ENCODE assay signal across 8 cellular contexts in genomic region chr3:126083913-126084514, GRCh38. TPM values are rescaled to one million over a fixed set of nuclear protein-coding genes. Genes with fewer than 3 reads are reported as not detected.
DNase-seq lines count a peak whose midpoint lies in the region; ATAC-seq lines count a peak whose summit lies in the region.

TSS of gene SLC41A3 (minus strand) at chr3:126084124. CDS start at chr3:126068219, 15,905 bp downstream.

- peak within 1 kb of the TSS; percentile 72 for H3K4me3 ChIP-seq in BLaER1

- H4K20me1 ChIP-seq in BLaER1, result no peaks in the 10 kb centered on the region

- peaks cover 22% of the 10 kb centered on the region for H3K9me3 ChIP-seq in BLaER1

- intact Hi-C loops in activated CD4-positive, alpha-beta T cell treated with anti-CD3 and anti-CD28 coated beads, Interleukin-2, amount 10 ng/mL, durations not matched to agents 24 days and 14 days (cut with micrococcal nuclease), result loop anchor here (1.0 to 5.0 kb wide), 4 partner anchors 94 to 393 kb away; partner anchors contain the start of genes KLF15 and ZXDC

- no peaks in the 10 kb centered on the region for H3K36me3 ChIP-seq in BLaER1

- DNase-seq in GM19238 (ENCODE audit: insufficient read length, low spot score) (peak; percentile 90), NCI-H510A (lab: John Stamatoyannopoulos, UW) (peak; percentile 40), cortex of kidney (lab: John Stamatoyannopoulos, UW) (peak; percentile 77), left lobe of liver (ENCODE audit: low spot score) (peak; percentile 94)
- peak; percentile 97 for DNase-seq in activated CD4-positive, alpha-beta T cell treated with anti-CD3 and anti-CD28 coated beads, Interleukin-2, amount 10 ng/mL, durations not matched to agents 24 days and 14 days
- DNase-seq in stimulated activated CD4-positive, alpha-beta T cell treated with anti-CD3 and anti-CD28 coated beads, Interleukin-2, amount 100 ng/mL, for 24 hours, result peak; percentile 88 to 92

- H3K27ac ChIP-seq in BLaER1, result peak within 1 kb of the TSS; percentile 91

- H3K36me3 Mint-ChIP-seq in activated CD4-positive, alpha-beta T cell treated with anti-CD3 and anti-CD28 coated beads, Interleukin-2, amount 10 ng/mL, durations not matched to agents 24 days and 14 days (ENCODE audit: low read depth), result no peaks in the 10 kb centered on the region

- H3K4me1 ChIP-seq in BLaER1, result peaks cover 16% of the 10 kb centered on the region

- peak within 1 kb of the TSS; percentile 86 for H3K9ac ChIP-seq in BLaER1

- H3K27me3 ChIP-seq in BLaER1, result no peaks in the 10 kb centered on the region

- no peaks in the 10 kb centered on the region for H3K27me3 Mint-ChIP-seq in activated CD4-positive, alpha-beta T cell treated with anti-CD3 and anti-CD28 coated beads, Interleukin-2, amount 10 ng/mL, durations not matched to agents 24 days and 14 days

- peaks cover 15% of the 10 kb centered on the region for H3K4me1 Mint-ChIP-seq in activated CD4-positive, alpha-beta T cell treated with anti-CD3 and anti-CD28 coated beads, Interleukin-2, amount 10 ng/mL, durations not matched to agents 24 days and 14 days

- H3K4me2 ChIP-seq in BLaER1, result peak within 1 kb of the TSS; percentile 86

- peak within 1 kb of the TSS; percentile 87 for H3K27ac Mint-ChIP-seq in activated CD4-positive, alpha-beta T cell treated with anti-CD3 and anti-CD28 coated beads, Interleukin-2, amount 10 ng/mL, durations not matched to agents 24 days and 14 days

- peak within 1 kb of the TSS; percentile 85 for H3K4me3 Mint-ChIP-seq in activated CD4-positive, alpha-beta T cell treated with anti-CD3 and anti-CD28 coated beads, Interleukin-2, amount 10 ng/mL, durations not matched to agents 24 days and 14 days

- H3K9me3 Mint-ChIP-seq in activated CD4-positive, alpha-beta T cell treated with anti-CD3 and anti-CD28 coated beads, Interleukin-2, amount 10 ng/mL, durations not matched to agents 24 days and 14 days, result no peaks in the 10 kb centered on the region

- peak; percentile 96 for ATAC-seq in HG03432 (IDR thresholded peaks at IDR 0.05; ENCODE audit: unreplicated experiment)
- ATAC-seq in left lobe of liver, result peak; percentile 96

RNA-seq across cellular contexts. Expression of gene SLC41A3, which starts in this region (rescaled TPM):
- 17.9 and 20.1 TPM in 2 replicates for total RNA-seq in activated CD4-positive, alpha-beta T cell treated with anti-CD3 and anti-CD28 coated beads, Interleukin-2, amount 10 ng/mL, durations not matched to agents 24 days and 14 days
- total RNA-seq in left lobe of liver, result 15.7 TPM

Comparison
In these comparisons a context has a peak if more than half of its experiments do, and no peak if none do; other contexts are left out.
1. Peak in every context shown above with its lines: DNase-seq, ATAC-seq, H3K4me3 ChIP-seq and H3K27ac ChIP-seq.
2. DNase-seq: peak in every context shown above with its lines; median percentile 97 in activated CD4-positive, alpha-beta T cell treated with anti-CD3 and anti-CD28 coated beads, Interleukin-2, amount 10 ng/mL, durations not matched to agents 24 days and 14 days; 94 in left lobe of liver; 90 in GM19238; 90 in stimulated activated CD4-positive, alpha-beta T cell treated with anti-CD3 and anti-CD28 coated beads, Interleukin-2, amount 100 ng/mL, for 24 hours; 77 in cortex of kidney; 40 in NCI-H510A.